ENCODE assay signal across 1 cellular context in genomic region chr19:6373096-6373812, GRCh38.
TF ChIP-seq lines count a peak whose summit lies in the region.

No MANE protein-coding gene starts in this region.

TF ChIP-seq in HEK293, 187 proteins besides CTCF, POLR2A, EP300 and RAD21 (continued from another document):
- TF ChIP-seq ZBTB10 (tag by site-specific recombination; IDR thresholded peaks at IDR 0.05) (peak; percentile 40), KLF1 (tag by site-specific recombination; IDR thresholded peaks at IDR 0.05) (peak; percentile 75), ZNF76 (tag by site-specific recombination; IDR thresholded peaks at IDR 0.05; ENCODE audit: borderline replicate concordance, low read depth) (0 out of 2 replicates have a peak, but pooled peaks have one; percentile 14), ZNF596 (tag by site-specific recombination; IDR thresholded peaks at IDR 0.05) (no peak), PRDM10 (tag by site-specific recombination; IDR thresholded peaks at IDR 0.05) (peak; percentile 61), ZNF544 (tag by site-specific recombination; IDR thresholded peaks at IDR 0.05) (no peak), MYNN (tag by site-specific recombination; IDR thresholded peaks at IDR 0.05; ENCODE audit: borderline replicate concordance) (no peak), ZNF280C (tag by site-specific recombination; IDR thresholded peaks at IDR 0.05) (no peak), ZNF549 (tag by site-specific recombination; IDR thresholded peaks at IDR 0.05) (no peak), ZBTB17 (tag by site-specific recombination; IDR thresholded peaks at IDR 0.05) (no peak), ZNF324 (tag by site-specific recombination; IDR thresholded peaks at IDR 0.05) (0 out of 2 replicates have a peak, but pooled peaks have one; percentile 5), ZNF660 (tag by site-specific recombination; IDR thresholded peaks at IDR 0.05) (no peak), ZNF214 (tag by site-specific recombination; IDR thresholded peaks at IDR 0.05; ENCODE audit: borderline replicate concordance) (no peak), ZNF221 (tag by site-specific recombination; IDR thresholded peaks at IDR 0.05; ENCODE audit: borderline replicate concordance) (no peak), ZNF48 (tag by site-specific recombination; IDR thresholded peaks at IDR 0.05) (no peak), ZNF701 (tag by site-specific recombination; IDR thresholded peaks at IDR 0.05) (no peak), ZNF677 (tag by site-specific recombination; IDR thresholded peaks at IDR 0.05) (no peak), ZBTB7A (tag by site-specific recombination; IDR thresholded peaks at IDR 0.05; ENCODE audit: low read depth) (no peak), ZNF19 (tag by site-specific recombination; IDR thresholded peaks at IDR 0.05; ENCODE audit: low read depth) (no peak), ZNF514 (tag by site-specific recombination; IDR thresholded peaks at IDR 0.05) (no peak), ZBTB44 (tag by site-specific recombination; IDR thresholded peaks at IDR 0.05) (no peak), ZNF335 (tag by site-specific recombination; conservative IDR thresholded peaks at IDR 0.05) (0 out of 2 replicates have a peak, but pooled peaks have one; percentile 6), KLF9 (tag by site-specific recombination; IDR thresholded peaks at IDR 0.05; ENCODE audit: low read depth) (peak; percentile 84), KLF8 (tag by site-specific recombination; IDR thresholded peaks at IDR 0.05) (peak; percentile 61; the same call in 1 of the 2 replicates), PATZ1 (tag by site-specific recombination; IDR thresholded peaks at IDR 0.05) (peak; percentile 6; the same call in 1 of the 2 replicates), KLF16 (tag by site-specific recombination; IDR thresholded peaks at IDR 0.05) (no peak), ZNF274 (IDR thresholded peaks at IDR 0.05; ENCODE audit: low read length) (no peak), ZNF274 (tag by site-specific recombination; IDR thresholded peaks at IDR 0.05; ENCODE audit: borderline replicate concordance) (no peak), ZNF292 (tag by site-specific recombination; IDR thresholded peaks at IDR 0.05; ENCODE audit: borderline replicate concordance, low read depth) (no peak), ZNF398 (tag by site-specific recombination; IDR thresholded peaks at IDR 0.05) (0 out of 2 replicates have a peak, but pooled peaks have one; percentile 28), ZNF529 (tag by site-specific recombination; IDR thresholded peaks at IDR 0.05; ENCODE audit: insufficient replicate concordance) (no peak), GLIS1 (tag by site-specific recombination; IDR thresholded peaks at IDR 0.05) (0 out of 2 replicates have a peak, but pooled peaks have one; percentile 20)
